ENCODE assay signal across 1 cellular context in genomic region chr10:32958085-32958991, GRCh38.
TF ChIP-seq lines count a peak whose summit lies in the region.

Gene ITGB1 (minus strand): TSS chr10:32958230. CDS start chr10:32935558, 22,672 bp downstream.

TF ChIP-seq in HEK293, 187 proteins besides CTCF, POLR2A, EP300 and RAD21 (continued from another document):
- peak; percentile 85; the same call in 1 of the 2 replicates for TF ChIP-seq KLF17 (tag by site-specific recombination; IDR thresholded peaks at IDR 0.05)
- TF ChIP-seq KLF1 (tag by site-specific recombination; IDR thresholded peaks at IDR 0.05), result peak; percentile 78
- TF ChIP-seq, protein P1, sequence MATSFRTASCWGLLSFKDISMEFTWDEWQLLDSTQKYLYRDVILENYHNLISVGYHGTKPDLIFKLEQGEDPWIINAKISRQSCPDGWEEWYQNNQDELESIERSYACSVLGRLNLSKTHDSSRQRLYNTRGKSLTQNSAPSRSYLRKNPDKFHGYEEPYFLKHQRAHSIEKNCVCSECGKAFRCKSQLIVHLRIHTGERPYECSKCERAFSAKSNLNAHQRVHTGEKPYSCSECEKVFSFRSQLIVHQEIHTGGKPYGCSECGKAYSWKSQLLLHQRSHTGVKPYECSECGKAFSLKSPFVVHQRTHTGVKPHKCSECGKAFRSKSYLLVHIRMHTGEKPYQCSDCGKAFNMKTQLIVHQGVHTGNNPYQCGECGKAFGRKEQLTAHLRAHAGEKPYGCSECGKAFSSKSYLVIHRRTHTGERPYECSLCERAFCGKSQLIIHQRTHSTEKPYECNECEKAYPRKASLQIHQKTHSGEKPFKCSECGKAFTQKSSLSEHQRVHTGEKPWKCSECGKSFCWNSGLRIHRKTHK (tag by site-specific recombination; IDR thresholded peaks at IDR 0.05), result no peak
- peak; percentile 95 for TF ChIP-seq PATZ1 (tag by site-specific recombination; IDR thresholded peaks at IDR 0.05)
- TF ChIP-seq ZNF248 (tag by site-specific recombination; IDR thresholded peaks at IDR 0.05), result no peak
- no peak for TF ChIP-seq ZNF707 (tag by site-specific recombination; IDR thresholded peaks at IDR 0.05)
- no peak for TF ChIP-seq ZNF114 (tag by site-specific recombination; IDR thresholded peaks at IDR 0.05)
- no peak for TF ChIP-seq ZNF664 (tag by site-specific recombination; IDR thresholded peaks at IDR 0.05)
- TF ChIP-seq ZNF658 (tag by site-specific recombination; IDR thresholded peaks at IDR 0.05), result no peak
- TF ChIP-seq MYNN (tag by site-specific recombination; IDR thresholded peaks at IDR 0.05; ENCODE audit: borderline replicate concordance), result no peak
- TF ChIP-seq, protein P2, sequence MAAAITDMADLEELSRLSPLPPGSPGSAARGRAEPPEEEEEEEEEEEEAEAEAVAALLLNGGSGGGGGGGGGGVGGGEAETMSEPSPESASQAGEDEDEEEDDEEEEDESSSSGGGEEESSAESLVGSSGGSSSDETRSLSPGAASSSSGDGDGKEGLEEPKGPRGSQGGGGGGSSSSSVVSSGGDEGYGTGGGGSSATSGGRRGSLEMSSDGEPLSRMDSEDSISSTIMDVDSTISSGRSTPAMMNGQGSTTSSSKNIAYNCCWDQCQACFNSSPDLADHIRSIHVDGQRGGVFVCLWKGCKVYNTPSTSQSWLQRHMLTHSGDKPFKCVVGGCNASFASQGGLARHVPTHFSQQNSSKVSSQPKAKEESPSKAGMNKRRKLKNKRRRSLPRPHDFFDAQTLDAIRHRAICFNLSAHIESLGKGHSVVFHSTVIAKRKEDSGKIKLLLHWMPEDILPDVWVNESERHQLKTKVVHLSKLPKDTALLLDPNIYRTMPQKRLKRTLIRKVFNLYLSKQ (tag by site-specific recombination; IDR thresholded peaks at IDR 0.05; ENCODE audit: borderline replicate concordance), result no peak
- TF ChIP-seq, protein P3, sequence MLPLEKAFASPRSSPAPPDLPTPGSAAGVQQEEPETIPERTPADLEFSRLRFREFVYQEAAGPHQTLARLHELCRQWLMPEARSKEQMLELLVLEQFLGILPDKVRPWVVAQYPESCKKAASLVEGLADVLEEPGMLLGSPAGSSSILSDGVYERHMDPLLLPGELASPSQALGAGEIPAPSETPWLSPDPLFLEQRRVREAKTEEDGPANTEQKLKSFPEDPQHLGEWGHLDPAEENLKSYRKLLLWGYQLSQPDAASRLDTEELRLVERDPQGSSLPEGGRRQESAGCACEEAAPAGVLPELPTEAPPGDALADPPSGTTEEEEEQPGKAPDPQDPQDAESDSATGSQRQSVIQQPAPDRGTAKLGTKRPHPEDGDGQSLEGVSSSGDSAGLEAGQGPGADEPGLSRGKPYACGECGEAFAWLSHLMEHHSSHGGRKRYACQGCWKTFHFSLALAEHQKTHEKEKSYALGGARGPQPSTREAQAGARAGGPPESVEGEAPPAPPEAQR (tag by site-specific recombination; IDR thresholded peaks at IDR 0.05), result no peak
- TF ChIP-seq ZSCAN23 (tag by site-specific recombination; IDR thresholded peaks at IDR 0.05), result no peak
- peak; percentile 91 for TF ChIP-seq ZNF335 (tag by site-specific recombination; conservative IDR thresholded peaks at IDR 0.05)
- no peak; the same call in 1 of the 2 replicates for TF ChIP-seq PRDM6 (tag by site-specific recombination; IDR thresholded peaks at IDR 0.05)
- TF ChIP-seq ZNF626 (tag by site-specific recombination; IDR thresholded peaks at IDR 0.05), result no peak
- TF ChIP-seq ZNF350 (tag by site-specific recombination; IDR thresholded peaks at IDR 0.05), result no peak
- TF ChIP-seq ZNF391 (tag by site-specific recombination; IDR thresholded peaks at IDR 0.05; ENCODE audit: borderline replicate concordance, low read depth), result peak; percentile 65; the same call in 1 of the 2 replicates
- peak; percentile 51; the same call in 1 of the 2 replicates for TF ChIP-seq ZNF394 (tag by site-specific recombination; IDR thresholded peaks at IDR 0.05; ENCODE audit: borderline replicate concordance)
- TF ChIP-seq HOXC10 (CRISPR knock-in tag; IDR thresholded peaks at IDR 0.05), result no peak
- peak; percentile 89 for TF ChIP-seq KLF16 (tag by site-specific recombination; IDR thresholded peaks at IDR 0.05)
- TF ChIP-seq, protein P4, sequence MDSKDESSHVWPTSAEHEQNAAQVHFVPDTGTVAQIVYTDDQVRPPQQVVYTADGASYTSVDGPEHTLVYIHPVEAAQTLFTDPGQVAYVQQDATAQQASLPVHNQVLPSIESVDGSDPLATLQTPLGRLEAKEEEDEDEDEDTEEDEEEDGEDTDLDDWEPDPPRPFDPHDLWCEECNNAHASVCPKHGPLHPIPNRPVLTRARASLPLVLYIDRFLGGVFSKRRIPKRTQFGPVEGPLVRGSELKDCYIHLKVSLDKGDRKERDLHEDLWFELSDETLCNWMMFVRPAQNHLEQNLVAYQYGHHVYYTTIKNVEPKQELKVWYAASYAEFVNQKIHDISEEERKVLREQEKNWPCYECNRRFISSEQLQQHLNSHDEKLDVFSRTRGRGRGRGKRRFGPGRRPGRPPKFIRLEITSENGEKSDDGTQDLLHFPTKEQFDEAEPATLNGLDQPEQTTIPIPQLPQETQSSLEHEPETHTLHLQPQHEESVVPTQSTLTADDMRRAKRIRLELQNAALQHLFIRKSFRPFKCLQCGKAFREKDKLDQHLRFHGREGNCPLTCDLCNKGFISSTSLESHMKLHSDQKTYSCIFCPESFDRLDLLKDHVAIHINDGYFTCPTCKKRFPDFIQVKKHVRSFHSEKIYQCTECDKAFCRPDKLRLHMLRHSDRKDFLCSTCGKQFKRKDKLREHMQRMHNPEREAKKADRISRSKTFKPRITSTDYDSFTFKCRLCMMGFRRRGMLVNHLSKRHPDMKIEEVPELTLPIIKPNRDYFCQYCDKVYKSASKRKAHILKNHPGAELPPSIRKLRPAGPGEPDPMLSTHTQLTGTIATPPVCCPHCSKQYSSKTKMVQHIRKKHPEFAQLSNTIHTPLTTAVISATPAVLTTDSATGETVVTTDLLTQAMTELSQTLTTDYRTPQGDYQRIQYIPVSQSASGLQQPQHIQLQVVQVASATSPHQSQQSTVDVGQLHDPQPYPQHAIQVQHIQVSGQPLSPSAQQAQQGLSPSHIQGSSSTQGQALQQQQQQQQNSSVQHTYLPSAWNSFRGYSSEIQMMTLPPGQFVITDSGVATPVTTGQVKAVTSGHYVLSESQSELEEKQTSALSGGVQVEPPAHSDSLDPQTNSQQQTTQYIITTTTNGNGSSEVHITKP (tag by site-specific recombination; IDR thresholded peaks at IDR 0.05), result peak; percentile 55; the same call in 1 of the 2 replicates
- TF ChIP-seq ZNF354C (tag by site-specific recombination; IDR thresholded peaks at IDR 0.05; ENCODE audit: borderline replicate concordance, low read depth), result no peak
- no peak for TF ChIP-seq SCRT1 (tag by site-specific recombination; IDR thresholded peaks at IDR 0.05; ENCODE audit: borderline replicate concordance)
- TF ChIP-seq, protein P5, sequence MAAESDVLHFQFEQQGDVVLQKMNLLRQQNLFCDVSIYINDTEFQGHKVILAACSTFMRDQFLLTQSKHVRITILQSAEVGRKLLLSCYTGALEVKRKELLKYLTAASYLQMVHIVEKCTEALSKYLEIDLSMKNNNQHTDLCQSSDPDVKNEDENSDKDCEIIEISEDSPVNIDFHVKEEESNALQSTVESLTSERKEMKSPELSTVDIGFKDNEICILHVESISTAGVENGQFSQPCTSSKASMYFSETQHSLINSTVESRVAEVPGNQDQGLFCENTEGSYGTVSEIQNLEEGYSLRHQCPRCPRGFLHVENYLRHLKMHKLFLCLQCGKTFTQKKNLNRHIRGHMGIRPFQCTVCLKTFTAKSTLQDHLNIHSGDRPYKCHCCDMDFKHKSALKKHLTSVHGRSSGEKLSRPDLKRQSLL (tag by site-specific recombination; IDR thresholded peaks at IDR 0.05), result no peak
- TF ChIP-seq ZNF433 (tag by site-specific recombination; IDR thresholded peaks at IDR 0.05; ENCODE audit: low read depth), result no peak
- TF ChIP-seq ZNF2 (tag by site-specific recombination; IDR thresholded peaks at IDR 0.05), result peak; percentile 85
- no peak for TF ChIP-seq ZNF404 (tag by site-specific recombination; IDR thresholded peaks at IDR 0.05)
- TF ChIP-seq EGR2 (tag by site-specific recombination; IDR thresholded peaks at IDR 0.05; ENCODE audit: low read depth), result peak; percentile 68
